Comparison of ENCODE assay signal across 8 cellular contexts in genomic region chr1:35577071-35577998, GRCh38. TPM values are rescaled to one million over a fixed set of nuclear protein-coding genes. Genes with fewer than 3 reads are reported as not detected.
A peak's percentile ranks its signal among the peaks of the same experiment; 100 is the strongest.
DNase-seq lines count a peak whose midpoint lies in the region; ATAC-seq, FAIRE-seq and TF ChIP-seq lines count a peak whose summit lies in the region.

No MANE protein-coding gene starts in this region.

- DNase-seq in GM12891 (ENCODE audit: insufficient read length, low spot score) (peak; percentile 73), esophagus muscularis mucosa (ENCODE audit: extremely low spot score) (no peak), omental fat pad (ENCODE audit: low spot score) (no peak), aorta (peak; percentile 80)
- DNase-seq in activated CD8-positive, alpha-beta memory T cell treated with anti-CD3 and anti-CD28 coated beads for 4 hours (ENCODE audit: low read depth in 2 of 2), result peak; percentile 31 to 32

- H3K27me3 ChIP-seq in esophagus muscularis mucosa, result peaks cover 0 to 64% (median 27%) of the 10 kb centered on the region in 4 donors
- no peaks in the 10 kb centered on the region for H3K27me3 ChIP-seq in aorta (ENCODE audit: control insufficient read depth in 1 of 2, insufficient read depth in 2 of 2, low read length in 1 of 2)

- peak; percentile 93 for FAIRE-seq in GM12891 (lab: Jason Lieb, UNC)

- TF ChIP-seq POLR2A in GM12891 (IDR thresholded peaks at IDR 0.05; ENCODE audit: low read depth, low read length) (no peak), esophagus muscularis mucosa (IDR thresholded peaks at IDR 0.05; ENCODE audit: low read depth) (no peak)

- H3K36me3 ChIP-seq in esophagus muscularis mucosa, result no peaks in the 10 kb centered on the region
- H3K36me3 ChIP-seq in aorta (ENCODE audit: control insufficient read depth in 1 of 2, insufficient read depth in 2 of 2, low read length in 1 of 2), result no peaks in the 10 kb centered on the region

- TF ChIP-seq CTCF in esophagus muscularis mucosa (IDR thresholded peaks at IDR 0.05) (no peak), omental fat pad (IDR thresholded peaks at IDR 0.05) (no peak)

- H3K4me1 ChIP-seq in esophagus muscularis mucosa, result peaks cover 23 to 46% (median 36%) of the 10 kb centered on the region in 4 donors
- no peaks in the 10 kb centered on the region for H3K4me1 ChIP-seq in aorta (ENCODE audit: control insufficient read depth in 1 of 2, insufficient read depth in 2 of 2, low read length in 2 of 2)

- H3K27ac ChIP-seq in esophagus muscularis mucosa (replicated peaks in 1 of 4) (no peak overlapping the region), aorta (ENCODE audit: low read depth in 1 of 2, low read length in 2 of 2) (no peak overlapping the region)

- ATAC-seq in HG03354 (IDR thresholded peaks at IDR 0.05; ENCODE audit: poor library complexity, severe bottlenecking, unreplicated experiment) (peak; percentile 74), omental fat pad (ENCODE audit: low FRiP score) (peak; percentile 28), aorta (ENCODE audit: low FRiP score) (peak; percentile 64), GM19455 (IDR thresholded peaks at IDR 0.05; ENCODE audit: unreplicated experiment) (no peak), HG03457 (IDR thresholded peaks at IDR 0.05; ENCODE audit: unreplicated experiment) (no peak)

- no peak for TF ChIP-seq EP300 in esophagus muscularis mucosa (IDR thresholded peaks at IDR 0.05)

- intact Hi-C loops in esophagus muscularis mucosa (cut with DNase I), result no loop called here
- intact Hi-C loops in aorta (cut with DNase I), result no loop called here

- 53% methylated on average over 9 of the region's 70 CpGs for WGBS in esophagus muscularis mucosa
- 7 to 8% methylated on average over 70 of the region's 70 CpGs for WGBS in aorta, 2 donors

- H3K4me3 ChIP-seq in esophagus muscularis mucosa (peak overlapping the region; percentile 50 to 61 (median 53)), aorta (ENCODE audit: low read length in 2 of 2) (peak overlapping the region; percentile 3 to 35)

- no peaks in the 10 kb centered on the region for H3K9me3 ChIP-seq in esophagus muscularis mucosa
- H3K9me3 ChIP-seq in aorta (ENCODE audit: control insufficient read depth, low read length), result no peaks in the 10 kb centered on the region

TF ChIP-seq in GM12891, 5 proteins besides CTCF, POLR2A, EP300 and RAD21:
- TF ChIP-seq POU2F2 (IDR thresholded peaks at IDR 0.05; ENCODE audit: low read depth, low read length), result no peak
- no peak for TF ChIP-seq SPI1 (IDR thresholded peaks at IDR 0.05; ENCODE audit: low read depth, low read length)
- no peak for TF ChIP-seq POLR2AphosphoS5 (IDR thresholded peaks at IDR 0.05; ENCODE audit: low read depth, low read length)
- TF ChIP-seq TAF1 (IDR thresholded peaks at IDR 0.05; ENCODE audit: low read depth, low read length), result no peak
- TF ChIP-seq PAX5 (IDR thresholded peaks at IDR 0.05; ENCODE audit: insufficient read depth, low read length, severe bottlenecking), result no peak

RNA-seq across cellular contexts. Expression of gene TFAP2E, which starts 4.2 kb away (rescaled TPM):
- 0.21 TPM for polyA plus RNA-seq in GM12891 (2012; ENCODE audit: low read depth, missing spikeins)
- total RNA-seq in esophagus muscularis mucosa, result under 1 TPM in 3 of 4 donors, not detected in 1; 0.33 to 0.71 (median 0.63) TPM
- under 1 TPM; 0.25 to 0.72 (median 0.50) TPM for total RNA-seq in omental fat pad
- 1 to 10 TPM in 1 of 2 donors, under 1 TPM in 1; 0.71 to 1.0 TPM for total RNA-seq in aorta
- 1 to 10 TPM in 1 of 2 donors, not detected in 1; 1.1 TPM for polyA plus RNA-seq in aorta

RNA-seq across cellular contexts. Expression of gene NCDN, which starts 19.7 kb away (rescaled TPM):
- polyA plus RNA-seq in GM12891 (2012; ENCODE audit: low read depth, missing spikeins), result 13.2 TPM
- total RNA-seq in esophagus muscularis mucosa (10 to 100 TPM; 22.4 to 40.4 (median 29.2) TPM), omental fat pad (10 to 100 TPM; 12.2 to 20.9 (median 15.1) TPM), aorta (10 to 100 TPM; 20.4 to 21.7 TPM)
- 10 to 100 TPM in 1 of 2 donors, 1 to 10 TPM in 1; 4.3 to 10.8 TPM for polyA plus RNA-seq in aorta

RNA-seq across cellular contexts. Expression of gene KIAA0319L, which starts 20.1 kb away (rescaled TPM):
- polyA plus RNA-seq in GM12891 (2012; ENCODE audit: low read depth, missing spikeins), result 18.1 TPM
- 10 to 100 TPM; 28.5 to 35.7 (median 32.7) TPM for total RNA-seq in esophagus muscularis mucosa
- 10 to 100 TPM; 38.1 to 99.9 (median 44.2) TPM for total RNA-seq in omental fat pad
- 10 to 100 TPM; 46.0 to 58.6 TPM for total RNA-seq in aorta
- polyA plus RNA-seq in aorta, result 10 to 100 TPM in 1 of 2 donors, 1 to 10 TPM in 1; 8.3 to 29.1 TPM

Comparison
In these comparisons a context has a peak if more than half of its experiments do, and no peak if none do; other contexts are left out.
1. DNase-seq: peak in GM12891 (single experiment), activated CD8-positive, alpha-beta memory T cell treated with anti-CD3 and anti-CD28 coated beads for 4 hours (2 of 2) and aorta (2 of 2); none in esophagus muscularis mucosa (single experiment) and omental fat pad (single experiment).
2. ATAC-seq: peak in HG03354 (single experiment), omental fat pad (single experiment) and aorta (single experiment); none in GM19455 (single experiment) and HG03457 (single experiment).